Comparison of ENCODE assay signal across 7 cellular contexts in genomic region chr4:23614284-23614892, GRCh38.
A peak's percentile ranks its signal among the peaks of the same experiment; 100 is the strongest.
DNase-seq lines count a peak whose midpoint lies in the region; ATAC-seq and TF ChIP-seq lines count a peak whose summit lies in the region.

No MANE protein-coding gene starts in this region.

- TF ChIP-seq CTCF in mucosa of descending colon (IDR thresholded peaks at IDR 0.05): no peak

- DNase-seq in M059J (ENCODE audit: low read depth): peak; percentile 58
- peak; percentile 22 for DNase-seq in astrocyte of the hippocampus (ENCODE audit: low read depth, low spot score)
- peak in 1 of 3 donors; percentile 19 for DNase-seq in mucosa of descending colon
- DNase-seq in C1 segment of cervical spinal cord (lab: John Stamatoyannopoulos, UW): no peak
- DNase-seq in stimulated activated naive CD4-positive, alpha-beta T cell (lab: John Stamatoyannopoulos, UW): no peak

- intact Hi-C loops in mucosa of descending colon (cut with DNase I, micrococcal nuclease): no loop called here

- H3K4me3 ChIP-seq in mucosa of descending colon: no peak overlapping the region

- H3K4me1 ChIP-seq in mucosa of descending colon (ENCODE audit: low read depth): no peaks in the 10 kb centered on the region

- H3K36me3 ChIP-seq in mucosa of descending colon (ENCODE audit: low read depth): no peaks in the 10 kb centered on the region

- ATAC-seq in GM18861 (IDR thresholded peaks at IDR 0.05; ENCODE audit: unreplicated experiment) (peak; percentile 56), mucosa of descending colon (peak; percentile 89), HG03378 (IDR thresholded peaks at IDR 0.05; ENCODE audit: unreplicated experiment) (no peak)

- H3K9me3 ChIP-seq in mucosa of descending colon: no peaks in the 10 kb centered on the region

Comparison
In these comparisons a context has a peak if more than half of its experiments do, and no peak if none do; other contexts are left out.
1. DNase-seq: peak in M059J (single experiment) and astrocyte of the hippocampus (single experiment); none in C1 segment of cervical spinal cord (0 of 14) and stimulated activated naive CD4-positive, alpha-beta T cell (0 of 6).